In the genomic region with DNA sequence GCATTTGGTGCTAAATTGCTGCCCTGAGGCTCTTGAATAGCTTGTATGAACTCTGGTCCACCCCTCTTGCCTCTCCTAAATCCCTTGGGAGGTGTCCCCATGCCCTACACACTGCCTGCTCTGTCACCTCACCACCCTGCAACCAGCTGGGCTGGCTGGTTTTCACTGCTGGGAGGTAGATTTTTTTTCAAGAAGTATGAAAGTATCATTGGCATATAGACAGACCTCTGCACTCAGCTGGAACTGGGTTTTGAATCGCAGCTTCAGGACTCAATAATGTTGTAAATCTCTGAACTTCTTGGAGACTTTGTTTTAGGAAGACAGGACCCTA, we compare ENCODE assay signal across 8 cellular contexts.
DNase-seq lines count a peak whose midpoint lies in the region; TF ChIP-seq lines count a peak whose summit lies in the region.

No MANE protein-coding gene starts in this region.

- H3K4me3 Mint-ChIP-seq in activated CD4-positive, alpha-beta T cell treated with anti-CD3 and anti-CD28 coated beads, Interleukin-2, amount 10 ng/mL, durations not matched to agents 7 days and 5 days, result no peak overlapping the region

- H3K27ac ChIP-seq in esophagus (ENCODE audit: low read depth in 2 of 2, low read length in 1 of 2) (peak overlapping the region; percentile 12 to 73), stomach (peak overlapping the region; percentile 10 to 69 (median 53))

- H3K9me2 ChIP-seq in Loucy (replicated peaks; ENCODE audit: low read depth, low read length), result no peaks in the 10 kb centered on the region

- WGBS in esophagus, 2 donors, result 44 to 55% methylated on average over 1 of the region's 1 CpG
- whole genome bisulfite sequencing in stomach, 5 donors, result 21 to 65% (median 44%) methylated on average over 1 of the region's 1 CpG

- no peak for DNase-seq in activated CD4-positive, alpha-beta T cell treated with anti-CD3 and anti-CD28 coated beads, Interleukin-2, amount 10 ng/mL, durations not matched to agents 7 days and 5 days
- no peak for DNase-seq in activated CD4-positive, alpha-beta T cell treated with anti-CD3 and anti-CD28 coated beads, Interleukin-2, amount 50 U/mL, for 4 hours
- no peak for DNase-seq in stomach
- no peak for DNase-seq in foreskin melanocyte
- DNase-seq in DMS114 treated with DMSO at 0.1 percent for 48 hours (lab: John Stamatoyannopoulos, UW; ENCODE audit: unreplicated experiment), result no peak
- DNase-seq in activated CD4-positive, alpha-beta T cell treated with anti-CD3 and anti-CD28 coated beads, Interleukin-2, amount 50 U/mL, for 1 hour, result no peak

- no peaks in the 10 kb centered on the region for H4K20me1 ChIP-seq in Loucy (ENCODE audit: insufficient read depth, low read length, poor library complexity, severe bottlenecking)

- peaks cover 70% of the 10 kb centered on the region for H3K4me1 Mint-ChIP-seq in activated CD4-positive, alpha-beta T cell treated with anti-CD3 and anti-CD28 coated beads, Interleukin-2, amount 10 ng/mL, durations not matched to agents 7 days and 5 days

- peaks cover 87% of the 10 kb centered on the region for H3K79me2 ChIP-seq in Loucy (ENCODE audit: insufficient read depth, low read length)

- H3K4me1 ChIP-seq in Loucy (ENCODE audit: insufficient read depth, low read length, poor library complexity, severe bottlenecking), result peaks cover 95% of the 10 kb centered on the region
- H3K4me1 ChIP-seq in esophagus (ENCODE audit: control insufficient read depth in 2 of 2, insufficient read depth in 2 of 2, low read length in 1 of 2), result peaks cover 10 to 15% of the 10 kb centered on the region in 2 donors
- H3K4me1 ChIP-seq in stomach, result peaks cover 20 to 54% (median 32%) of the 10 kb centered on the region in 4 donors

- TF ChIP-seq EP300 in stomach (IDR thresholded peaks at IDR 0.05), result no peak

- intact Hi-C loops in stomach (cut with DNase I; ENCODE audit: low total_unique reads), result loop anchor here (10.0 kb wide), 1 partner anchor 186 kb away; a partner anchor contains a TSS

- H2AFZ ChIP-seq in Loucy (ENCODE audit: low read length), result no peak overlapping the region

- peak overlapping the region; percentile 3 for H3K4me3 ChIP-seq in Loucy (ENCODE audit: low read length, poor library complexity, severe bottlenecking)
- no peak overlapping the region for H3K4me3 ChIP-seq in esophagus (ENCODE audit: low read depth in 1 of 2, low read length in 2 of 2)
- no peak overlapping the region for H3K4me3 ChIP-seq in stomach

- H3K9ac ChIP-seq in Loucy (ENCODE audit: low read depth, low read length, poor library complexity, severe bottlenecking), result peak overlapping the region; percentile 90

- CTCF ChIA-PET in activated CD4-positive, alpha-beta T cell treated with anti-CD3 and anti-CD28 coated beads, Interleukin-2, amount 10 ng/mL, durations not matched to agents 7 days and 5 days (lab: Charles Lee), result interaction anchor here (1.2 to 2.7 kb wide), 6 partner anchors 9 to 198 kb away, joined by 3 to 11 read pairs (median 6); no protein-coding TSS in a partner anchor

- no peaks in the 10 kb centered on the region for H3K9me3 Mint-ChIP-seq in activated CD4-positive, alpha-beta T cell treated with anti-CD3 and anti-CD28 coated beads, Interleukin-2, amount 10 ng/mL, durations not matched to agents 7 days and 5 days

- H3K27me3 ChIP-seq in Loucy (ENCODE audit: insufficient read depth, low read length, poor library complexity, severe bottlenecking) (no peaks in the 10 kb centered on the region), esophagus (ENCODE audit: control insufficient read depth in 1 of 2, insufficient read depth in 2 of 2, low read length in 2 of 2) (no peaks in the 10 kb centered on the region), stomach (no peaks in the 10 kb centered on the region)

- H3F3A ChIP-seq in Loucy (ENCODE audit: low read depth), result peaks cover 31% of the 10 kb centered on the region

- H3K36me3 Mint-ChIP-seq in activated CD4-positive, alpha-beta T cell treated with anti-CD3 and anti-CD28 coated beads, Interleukin-2, amount 10 ng/mL, durations not matched to agents 7 days and 5 days (ENCODE audit: low read depth), result peaks cover 13% of the 10 kb centered on the region

- H3K27ac Mint-ChIP-seq in activated CD4-positive, alpha-beta T cell treated with anti-CD3 and anti-CD28 coated beads, Interleukin-2, amount 10 ng/mL, durations not matched to agents 7 days and 5 days, result peak overlapping the region; percentile 88

- no peak for TF ChIP-seq POLR2A in stomach (IDR thresholded peaks at IDR 0.05)

- H3K9me3 ChIP-seq in Loucy (ENCODE audit: insufficient read depth, low read depth, low read length), result no peaks in the 10 kb centered on the region
- no peaks in the 10 kb centered on the region for H3K9me3 ChIP-seq in esophagus (ENCODE audit: control insufficient read depth in 2 of 2, insufficient read depth in 1 of 2, low read depth in 1 of 2, low read length in 1 of 2)
- no peaks in the 10 kb centered on the region for H3K9me3 ChIP-seq in stomach

- H3K36me3 ChIP-seq in Loucy (ENCODE audit: insufficient read depth, low read length) (peaks cover 30% of the 10 kb centered on the region; the same call in 1 of the 2 replicates), esophagus (ENCODE audit: control insufficient read depth in 2 of 2, insufficient read depth in 2 of 2, low read length in 1 of 2) (no peaks in the 10 kb centered on the region), stomach (no peaks in the 10 kb centered on the region)

- H3K4me2 ChIP-seq in Loucy (ENCODE audit: low read depth, low read length, poor library complexity, severe bottlenecking), result peak overlapping the region; percentile 54

- TF ChIP-seq CTCF in Loucy (conservative IDR thresholded peaks at IDR 0.05; ENCODE audit: low read length) (no peak), stomach (IDR thresholded peaks at IDR 0.05) (no peak)

- POLR2A ChIA-PET in activated CD4-positive, alpha-beta T cell treated with anti-CD3 and anti-CD28 coated beads, Interleukin-2, amount 10 ng/mL, durations not matched to agents 7 days and 5 days (lab: Charles Lee), result no interaction called here

- no peaks in the 10 kb centered on the region for H3K27me3 Mint-ChIP-seq in activated CD4-positive, alpha-beta T cell treated with anti-CD3 and anti-CD28 coated beads, Interleukin-2, amount 10 ng/mL, durations not matched to agents 7 days and 5 days
